1 cellular context compared by ENCODE assay signal in the genomic region with DNA sequence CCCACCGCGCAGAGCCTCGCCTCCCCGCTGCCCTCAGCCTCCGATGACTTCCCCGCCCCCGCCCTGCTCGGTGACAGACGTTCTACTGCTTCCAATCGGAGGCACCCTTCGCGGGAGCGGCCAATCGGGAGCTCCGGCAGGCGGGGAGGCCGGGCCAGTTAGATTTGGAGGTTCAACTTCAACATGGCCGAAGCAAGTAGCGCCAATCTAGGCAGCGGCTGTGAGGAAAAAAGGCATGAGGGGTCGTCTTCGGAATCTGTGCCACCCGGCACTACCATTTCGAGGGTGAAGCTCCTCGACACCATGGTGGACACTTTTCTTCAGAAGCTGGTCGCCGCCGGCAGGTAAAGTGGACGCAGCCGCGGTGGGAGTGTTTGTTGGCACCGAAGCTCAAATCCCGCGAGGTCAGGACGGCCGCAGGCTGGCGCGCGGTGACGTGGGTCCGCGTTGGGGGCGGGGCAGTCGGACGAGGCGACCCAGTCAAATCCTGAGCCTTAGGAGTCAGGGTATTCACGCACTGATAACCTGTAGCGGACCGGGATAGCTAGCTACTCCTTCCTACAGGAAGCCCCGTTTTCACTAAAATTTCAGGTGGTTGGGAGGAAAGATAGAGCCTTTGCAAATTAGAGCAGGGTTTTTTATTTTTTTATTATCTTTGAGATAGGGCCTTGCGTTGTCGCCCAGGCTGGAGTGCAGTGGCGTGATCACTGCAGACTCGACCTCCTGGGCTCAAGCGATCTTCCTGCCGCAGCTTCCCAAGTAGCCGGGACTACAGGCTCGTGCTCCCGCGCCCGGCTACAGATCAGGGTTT.
TF ChIP-seq lines count a peak whose summit lies in the region.

A gene with protein sequence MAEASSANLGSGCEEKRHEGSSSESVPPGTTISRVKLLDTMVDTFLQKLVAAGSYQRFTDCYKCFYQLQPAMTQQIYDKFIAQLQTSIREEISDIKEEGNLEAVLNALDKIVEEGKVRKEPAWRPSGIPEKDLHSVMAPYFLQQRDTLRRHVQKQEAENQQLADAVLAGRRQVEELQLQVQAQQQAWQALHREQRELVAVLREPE (plus strand): TSS at position 175 of the 811 bp plus-strand sequence. CDS start 9 bp downstream, at position 184.

TF ChIP-seq in HepG2, 621 proteins besides CTCF, POLR2A, EP300 and RAD21 (continued from another document and continues in another):
- TF ChIP-seq SMYD3 (CRISPR knock-in tag; IDR thresholded peaks at IDR 0.05) (peak; percentile 85), ELF4 (CRISPR knock-in tag; IDR thresholded peaks at IDR 0.05; ENCODE audit: borderline replicate concordance) (no peak), ZNF333 (CRISPR knock-in tag; IDR thresholded peaks at IDR 0.05; ENCODE audit: borderline replicate concordance) (no peak), ZNF24 (IDR thresholded peaks at IDR 0.05) (no peak), CEBPG (CRISPR knock-in tag; IDR thresholded peaks at IDR 0.05) (peak; percentile 2; the same call in 1 of the 2 replicates), JDP2 (CRISPR knock-in tag; IDR thresholded peaks at IDR 0.05; ENCODE audit: borderline replicate concordance) (no peak), AGO1 (IDR thresholded peaks at IDR 0.05; ENCODE audit: low read depth, low read length, poor library complexity, severe bottlenecking) (peak; percentile 86), HOXD1 (CRISPR knock-in tag; IDR thresholded peaks at IDR 0.05) (no peak; the same call in 1 of the 2 replicates), NCOA2 (CRISPR knock-in tag; IDR thresholded peaks at IDR 0.05) (peak; percentile 33), ZNF3 (CRISPR knock-in tag; IDR thresholded peaks at IDR 0.05) (no peak), ZNF329 (CRISPR knock-in tag; IDR thresholded peaks at IDR 0.05; ENCODE audit: low read depth) (no peak), ZSCAN30 (CRISPR knock-in tag; IDR thresholded peaks at IDR 0.05) (no peak), SOX5 (CRISPR knock-in tag; IDR thresholded peaks at IDR 0.05; ENCODE audit: borderline replicate concordance) (peak; percentile 40; the same call in 1 of the 2 replicates), ZNF563 (CRISPR knock-in tag; IDR thresholded peaks at IDR 0.05) (peak; percentile 43; the same call in 1 of the 2 replicates), HNRNPH1 (optimal IDR thresholded peaks at IDR 0.05; ENCODE audit: low read depth, low read length) (no peak), BCL6 (CRISPR knock-in tag; IDR thresholded peaks at IDR 0.05) (no peak), ZNF296 (CRISPR knock-in tag; conservative IDR thresholded peaks at IDR 0.05) (no peak), SSRP1 (CRISPR knock-in tag; IDR thresholded peaks at IDR 0.05) (no peak), ZNF644 (CRISPR knock-in tag; IDR thresholded peaks at IDR 0.05; ENCODE audit: low read depth) (no peak), KLF16 (CRISPR knock-in tag; IDR thresholded peaks at IDR 0.05) (peak in 1 of 2 experiments; percentile 77; a peak in 2 of 4 replicates), REL (CRISPR knock-in tag; conservative IDR thresholded peaks at IDR 0.05) (0 out of 2 replicates have a peak, but pooled peaks have one; percentile 32), ZBTB7B (CRISPR knock-in tag; IDR thresholded peaks at IDR 0.05) (no peak), ZNF567 (CRISPR knock-in tag; IDR thresholded peaks at IDR 0.05; ENCODE audit: borderline replicate concordance) (peak; percentile 91; the same call in 1 of the 2 replicates), SMARCC2 (IDR thresholded peaks at IDR 0.05) (no peak), CREM (IDR thresholded peaks at IDR 0.05) (peak; percentile 74), CREM (CRISPR knock-in tag; IDR thresholded peaks at IDR 0.05) (no peak), RARG (CRISPR knock-in tag; IDR thresholded peaks at IDR 0.05; ENCODE audit: low read depth) (no peak), SCMH1 (CRISPR knock-in tag; IDR thresholded peaks at IDR 0.05; ENCODE audit: borderline replicate concordance) (no peak), RARA (CRISPR knock-in tag; IDR thresholded peaks at IDR 0.05) (no peak; the same call in 1 of the 2 replicates), TP53 (CRISPR knock-in tag; conservative IDR thresholded peaks at IDR 0.05) (no peak), ZNF180 (CRISPR knock-in tag; IDR thresholded peaks at IDR 0.05; ENCODE audit: borderline replicate concordance, low read depth) (no peak), ZNF326 (CRISPR knock-in tag; IDR thresholded peaks at IDR 0.05; ENCODE audit: borderline replicate concordance) (no peak), ZC3H13 (CRISPR knock-in tag; IDR thresholded peaks at IDR 0.05) (0 out of 2 replicates have a peak, but pooled peaks have one; percentile 88), NCOA1 (CRISPR knock-in tag; IDR thresholded peaks at IDR 0.05) (peak; percentile 37; the same call in 1 of the 2 replicates), RBM39 (IDR thresholded peaks at IDR 0.05; ENCODE audit: low read depth, low read length, poor library complexity, severe bottlenecking) (no peak), PHF21A (CRISPR knock-in tag; IDR thresholded peaks at IDR 0.05) (peak; percentile 69; the same call in 1 of the 2 replicates), ZBTB20 (CRISPR knock-in tag; IDR thresholded peaks at IDR 0.05; ENCODE audit: borderline replicate concordance, low read depth) (no peak; the same call in 1 of the 2 replicates), ZSCAN25 (CRISPR knock-in tag; IDR thresholded peaks at IDR 0.05) (0 out of 2 replicates have a peak, but pooled peaks have one; percentile 18), ZNF431 (CRISPR knock-in tag; IDR thresholded peaks at IDR 0.05; ENCODE audit: borderline replicate concordance, low read depth) (no peak), ZEB1 (IDR thresholded peaks at IDR 0.05; ENCODE audit: insufficient replicate concordance, low read depth) (no peak), HMGA1 (CRISPR knock-in tag; conservative IDR thresholded peaks at IDR 0.05) (no peak), ATF7-NPFF (CRISPR knock-in tag; IDR thresholded peaks at IDR 0.05; ENCODE audit: low read depth) (no peak; the same call in 1 of the 2 replicates), ZNF430 (CRISPR knock-in tag; IDR thresholded peaks at IDR 0.05) (peak; percentile 18; the same call in 1 of the 2 replicates), ZNF446 (CRISPR knock-in tag; IDR thresholded peaks at IDR 0.05) (no peak; the same call in 1 of the 2 replicates)
- TF ChIP-seq, protein P1, sequence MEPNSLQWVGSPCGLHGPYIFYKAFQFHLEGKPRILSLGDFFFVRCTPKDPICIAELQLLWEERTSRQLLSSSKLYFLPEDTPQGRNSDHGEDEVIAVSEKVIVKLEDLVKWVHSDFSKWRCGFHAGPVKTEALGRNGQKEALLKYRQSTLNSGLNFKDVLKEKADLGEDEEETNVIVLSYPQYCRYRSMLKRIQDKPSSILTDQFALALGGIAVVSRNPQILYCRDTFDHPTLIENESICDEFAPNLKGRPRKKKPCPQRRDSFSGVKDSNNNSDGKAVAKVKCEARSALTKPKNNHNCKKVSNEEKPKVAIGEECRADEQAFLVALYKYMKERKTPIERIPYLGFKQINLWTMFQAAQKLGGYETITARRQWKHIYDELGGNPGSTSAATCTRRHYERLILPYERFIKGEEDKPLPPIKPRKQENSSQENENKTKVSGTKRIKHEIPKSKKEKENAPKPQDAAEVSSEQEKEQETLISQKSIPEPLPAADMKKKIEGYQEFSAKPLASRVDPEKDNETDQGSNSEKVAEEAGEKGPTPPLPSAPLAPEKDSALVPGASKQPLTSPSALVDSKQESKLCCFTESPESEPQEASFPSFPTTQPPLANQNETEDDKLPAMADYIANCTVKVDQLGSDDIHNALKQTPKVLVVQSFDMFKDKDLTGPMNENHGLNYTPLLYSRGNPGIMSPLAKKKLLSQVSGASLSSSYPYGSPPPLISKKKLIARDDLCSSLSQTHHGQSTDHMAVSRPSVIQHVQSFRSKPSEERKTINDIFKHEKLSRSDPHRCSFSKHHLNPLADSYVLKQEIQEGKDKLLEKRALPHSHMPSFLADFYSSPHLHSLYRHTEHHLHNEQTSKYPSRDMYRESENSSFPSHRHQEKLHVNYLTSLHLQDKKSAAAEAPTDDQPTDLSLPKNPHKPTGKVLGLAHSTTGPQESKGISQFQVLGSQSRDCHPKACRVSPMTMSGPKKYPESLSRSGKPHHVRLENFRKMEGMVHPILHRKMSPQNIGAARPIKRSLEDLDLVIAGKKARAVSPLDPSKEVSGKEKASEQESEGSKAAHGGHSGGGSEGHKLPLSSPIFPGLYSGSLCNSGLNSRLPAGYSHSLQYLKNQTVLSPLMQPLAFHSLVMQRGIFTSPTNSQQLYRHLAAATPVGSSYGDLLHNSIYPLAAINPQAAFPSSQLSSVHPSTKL (CRISPR knock-in tag; IDR thresholded peaks at IDR 0.05) = peak; percentile 34; the same call in 1 of the 2 replicates
- TF ChIP-seq, protein P2, sequence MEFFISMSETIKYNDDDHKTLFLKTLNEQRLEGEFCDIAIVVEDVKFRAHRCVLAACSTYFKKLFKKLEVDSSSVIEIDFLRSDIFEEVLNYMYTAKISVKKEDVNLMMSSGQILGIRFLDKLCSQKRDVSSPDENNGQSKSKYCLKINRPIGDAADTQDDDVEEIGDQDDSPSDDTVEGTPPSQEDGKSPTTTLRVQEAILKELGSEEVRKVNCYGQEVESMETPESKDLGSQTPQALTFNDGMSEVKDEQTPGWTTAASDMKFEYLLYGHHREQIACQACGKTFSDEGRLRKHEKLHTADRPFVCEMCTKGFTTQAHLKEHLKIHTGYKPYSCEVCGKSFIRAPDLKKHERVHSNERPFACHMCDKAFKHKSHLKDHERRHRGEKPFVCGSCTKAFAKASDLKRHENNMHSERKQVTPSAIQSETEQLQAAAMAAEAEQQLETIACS (CRISPR knock-in tag; IDR thresholded peaks at IDR 0.05) = no peak; the same call in 1 of the 2 replicates
- TF ChIP-seq, protein P3, sequence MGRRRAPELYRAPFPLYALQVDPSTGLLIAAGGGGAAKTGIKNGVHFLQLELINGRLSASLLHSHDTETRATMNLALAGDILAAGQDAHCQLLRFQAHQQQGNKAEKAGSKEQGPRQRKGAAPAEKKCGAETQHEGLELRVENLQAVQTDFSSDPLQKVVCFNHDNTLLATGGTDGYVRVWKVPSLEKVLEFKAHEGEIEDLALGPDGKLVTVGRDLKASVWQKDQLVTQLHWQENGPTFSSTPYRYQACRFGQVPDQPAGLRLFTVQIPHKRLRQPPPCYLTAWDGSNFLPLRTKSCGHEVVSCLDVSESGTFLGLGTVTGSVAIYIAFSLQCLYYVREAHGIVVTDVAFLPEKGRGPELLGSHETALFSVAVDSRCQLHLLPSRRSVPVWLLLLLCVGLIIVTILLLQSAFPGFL (CRISPR knock-in tag; IDR thresholded peaks at IDR 0.05) = no peak
- TF ChIP-seq, protein P4, sequence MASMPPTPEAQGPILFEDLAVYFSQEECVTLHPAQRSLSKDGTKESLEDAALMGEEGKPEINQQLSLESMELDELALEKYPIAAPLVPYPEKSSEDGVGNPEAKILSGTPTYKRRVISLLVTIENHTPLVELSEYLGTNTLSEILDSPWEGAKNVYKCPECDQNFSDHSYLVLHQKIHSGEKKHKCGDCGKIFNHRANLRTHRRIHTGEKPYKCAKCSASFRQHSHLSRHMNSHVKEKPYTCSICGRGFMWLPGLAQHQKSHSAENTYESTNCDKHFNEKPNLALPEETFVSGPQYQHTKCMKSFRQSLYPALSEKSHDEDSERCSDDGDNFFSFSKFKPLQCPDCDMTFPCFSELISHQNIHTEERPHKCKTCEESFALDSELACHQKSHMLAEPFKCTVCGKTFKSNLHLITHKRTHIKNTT (CRISPR knock-in tag; IDR thresholded peaks at IDR 0.05) = no peak
- TF ChIP-seq, protein P5, sequence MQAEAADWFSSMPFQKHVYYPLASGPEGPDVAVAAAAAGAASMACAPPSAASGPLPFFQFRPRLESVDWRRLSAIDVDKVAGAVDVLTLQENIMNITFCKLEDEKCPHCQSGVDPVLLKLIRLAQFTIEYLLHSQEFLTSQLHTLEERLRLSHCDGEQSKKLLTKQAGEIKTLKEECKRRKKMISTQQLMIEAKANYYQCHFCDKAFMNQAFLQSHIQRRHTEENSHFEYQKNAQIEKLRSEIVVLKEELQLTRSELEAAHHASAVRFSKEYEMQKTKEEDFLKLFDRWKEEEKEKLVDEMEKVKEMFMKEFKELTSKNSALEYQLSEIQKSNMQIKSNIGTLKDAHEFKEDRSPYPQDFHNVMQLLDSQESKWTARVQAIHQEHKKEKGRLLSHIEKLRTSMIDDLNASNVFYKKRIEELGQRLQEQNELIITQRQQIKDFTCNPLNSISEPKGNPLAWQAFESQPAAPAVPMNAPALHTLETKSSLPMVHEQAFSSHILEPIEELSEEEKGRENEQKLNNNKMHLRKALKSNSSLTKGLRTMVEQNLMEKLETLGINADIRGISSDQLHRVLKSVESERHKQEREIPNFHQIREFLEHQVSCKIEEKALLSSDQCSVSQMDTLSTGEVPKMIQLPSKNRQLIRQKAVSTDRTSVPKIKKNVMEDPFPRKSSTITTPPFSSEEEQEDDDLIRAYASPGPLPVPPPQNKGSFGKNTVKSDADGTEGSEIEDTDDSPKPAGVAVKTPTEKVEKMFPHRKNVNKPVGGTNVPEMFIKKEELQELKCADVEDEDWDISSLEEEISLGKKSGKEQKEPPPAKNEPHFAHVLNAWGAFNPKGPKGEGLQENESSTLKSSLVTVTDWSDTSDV (CRISPR knock-in tag; IDR thresholded peaks at IDR 0.05) = no peak
- TF ChIP-seq, protein P6, sequence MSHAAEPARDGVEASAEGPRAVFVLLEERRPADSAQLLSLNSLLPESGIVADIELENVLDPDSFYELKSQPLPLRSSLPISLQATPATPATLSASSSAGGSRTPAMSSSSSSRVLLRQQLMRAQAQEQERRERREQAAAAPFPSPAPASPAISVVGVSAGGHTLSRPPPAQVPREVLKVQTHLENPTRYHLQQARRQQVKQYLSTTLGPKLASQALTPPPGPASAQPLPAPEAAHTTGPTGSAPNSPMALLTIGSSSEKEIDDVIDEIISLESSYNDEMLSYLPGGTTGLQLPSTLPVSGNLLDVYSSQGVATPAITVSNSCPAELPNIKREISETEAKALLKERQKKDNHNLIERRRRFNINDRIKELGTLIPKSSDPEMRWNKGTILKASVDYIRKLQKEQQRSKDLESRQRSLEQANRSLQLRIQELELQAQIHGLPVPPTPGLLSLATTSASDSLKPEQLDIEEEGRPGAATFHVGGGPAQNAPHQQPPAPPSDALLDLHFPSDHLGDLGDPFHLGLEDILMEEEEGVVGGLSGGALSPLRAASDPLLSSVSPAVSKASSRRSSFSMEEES (CRISPR knock-in tag; IDR thresholded peaks at IDR 0.05) = no peak; the same call in 1 of the 2 replicates
- TF ChIP-seq, protein P7, sequence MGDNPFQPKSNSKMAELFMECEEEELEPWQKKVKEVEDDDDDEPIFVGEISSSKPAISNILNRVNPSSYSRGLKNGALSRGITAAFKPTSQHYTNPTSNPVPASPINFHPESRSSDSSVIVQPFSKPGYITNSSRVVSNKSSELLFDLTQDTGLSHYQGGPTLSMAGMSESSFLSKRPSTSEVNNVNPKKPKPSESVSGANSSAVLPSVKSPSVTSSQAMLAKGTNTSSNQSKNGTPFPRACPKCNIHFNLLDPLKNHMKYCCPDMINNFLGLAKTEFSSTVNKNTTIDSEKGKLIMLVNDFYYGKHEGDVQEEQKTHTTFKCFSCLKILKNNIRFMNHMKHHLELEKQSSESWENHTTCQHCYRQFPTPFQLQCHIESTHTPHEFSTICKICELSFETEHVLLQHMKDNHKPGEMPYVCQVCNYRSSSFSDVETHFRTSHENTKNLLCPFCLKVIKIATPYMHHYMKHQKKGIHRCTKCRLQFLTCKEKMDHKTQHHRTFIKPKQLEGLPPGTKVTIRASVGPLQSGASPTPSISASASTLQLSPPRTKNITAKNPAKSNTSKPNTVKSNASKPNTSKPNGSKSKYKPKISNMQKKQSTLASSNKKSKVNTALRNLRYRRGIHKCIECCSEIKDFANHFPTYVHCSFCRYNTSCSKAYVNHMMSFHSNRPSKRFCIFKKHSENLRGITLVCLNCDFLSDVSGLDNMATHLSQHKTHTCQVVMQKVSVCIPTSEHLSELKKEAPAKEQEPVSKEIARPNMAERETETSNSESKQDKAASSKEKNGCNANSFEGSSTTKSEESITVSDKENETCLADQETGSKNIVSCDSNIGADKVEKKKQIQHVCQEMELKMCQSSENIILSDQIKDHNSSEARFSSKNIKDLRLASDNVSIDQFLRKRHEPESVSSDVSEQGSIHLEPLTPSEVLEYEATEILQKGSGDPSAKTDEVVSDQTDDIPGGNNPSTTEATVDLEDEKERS (CRISPR knock-in tag; IDR thresholded peaks at IDR 0.05) = no peak
